Comparison of ENCODE assay signal across 15 cellular contexts in the genomic region with DNA sequence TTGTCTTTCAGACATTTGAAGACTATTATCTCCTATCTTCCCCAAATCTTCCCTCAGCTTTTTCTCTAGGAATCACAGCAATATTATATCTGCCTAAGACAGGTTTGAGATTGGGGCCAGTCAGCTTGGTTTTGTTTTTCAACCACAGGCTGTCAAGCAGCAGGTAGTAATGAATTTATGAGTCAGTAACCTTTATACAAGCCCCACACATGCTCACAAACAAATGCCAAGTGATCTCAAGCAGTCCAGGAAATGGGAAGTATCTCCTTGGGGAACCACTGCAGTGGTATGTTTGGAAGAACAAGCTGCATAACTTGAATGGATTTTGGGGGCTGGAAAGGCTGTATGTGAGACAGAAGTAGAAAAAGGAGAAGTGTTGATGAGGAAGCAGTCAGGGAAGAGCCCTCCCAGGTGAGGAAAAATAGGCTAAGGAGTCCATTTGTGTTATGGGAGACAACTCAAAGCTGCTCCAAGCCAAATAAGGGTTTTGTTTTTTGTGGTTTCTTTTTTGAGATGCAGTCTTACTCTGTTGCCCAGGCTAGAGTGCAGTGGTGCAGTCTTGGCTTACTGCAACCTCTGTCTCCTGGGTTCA. TPM values are rescaled to one million over a fixed set of nuclear protein-coding genes. Genes with fewer than 3 reads are reported as not detected.
DNase-seq lines count a peak whose midpoint lies in the region; ATAC-seq and TF ChIP-seq lines count a peak whose summit lies in the region.
"Had no signal": no experiment of that assay in that cellular context is flagged by ENCODE, and none has a peak within 500 bp of the region (broad histone marks: within the 10 kb centered on the region; RNA-seq: fewer than 3 reads in every experiment).

No MANE protein-coding gene starts in this region.

- DNase-seq in CD14-positive monocyte (ENCODE audit: low spot score): no peak
- DNase-seq in GM23248: no peak
- no peak for DNase-seq in activated naive CD8-positive, alpha-beta T cell treated with anti-CD3 and anti-CD28 coated beads, Interleukin-2, amount 50 U/mL, for 24 hours
- peak; percentile 64 for DNase-seq in kidney tubule cell (ENCODE audit: low spot score)
- no peak for DNase-seq in superior temporal gyrus (ENCODE audit: extremely low spot score)
- DNase-seq in midbrain (lab: John Stamatoyannopoulos, UW): no peak
- DNase-seq: mesendoderm, NCI-H2029 treated with DMSO at 0.1 percent for 48 hours, NCI-H526, testis had no signal

- H3K9me2 ChIP-seq in GM23248 (ENCODE audit: insufficient read depth): no peaks in the 10 kb centered on the region

- peaks cover 17% of the 10 kb centered on the region for H3K4me1 ChIP-seq in GM23248 (ENCODE audit: insufficient read depth)

- H4K20me1 ChIP-seq in GM23248 (ENCODE audit: insufficient read depth): no peaks in the 10 kb centered on the region

- peaks cover 23% of the 10 kb centered on the region for H3K4me1 Mint-ChIP-seq in CD14-positive monocyte
- H3K4me1 Mint-ChIP-seq in activated naive CD8-positive, alpha-beta T cell treated with anti-CD3 and anti-CD28 coated beads, Interleukin-2, amount 50 U/mL, for 24 hours: peaks cover 33% of the 10 kb centered on the region

- peaks cover 18 to 47% of the 10 kb centered on the region in 2 donors for H3K36me3 Mint-ChIP-seq in CD14-positive monocyte
- peaks cover 19% of the 10 kb centered on the region for H3K36me3 Mint-ChIP-seq in activated naive CD8-positive, alpha-beta T cell treated with anti-CD3 and anti-CD28 coated beads, Interleukin-2, amount 50 U/mL, for 24 hours (ENCODE audit: low read depth)

- peak overlapping the region in 1 of 2 donors; percentile 35 for H3K4me3 Mint-ChIP-seq in CD14-positive monocyte
- H3K4me3 Mint-ChIP-seq in activated naive CD8-positive, alpha-beta T cell treated with anti-CD3 and anti-CD28 coated beads, Interleukin-2, amount 50 U/mL, for 24 hours: peak overlapping the region; percentile 10
- H3K4me3 Mint-ChIP-seq: central memory CD8-positive, alpha-beta T cell; neural progenitor cell had no signal

- H3K27me3 ChIP-seq in GM23248 (replicated peaks; ENCODE audit: insufficient read depth): no peaks in the 10 kb centered on the region
- H3K27me3 ChIP-seq: neural progenitor cell, testis had no signal

- peak overlapping the region in 5 of 7 donors; percentile 21 to 54 (median 51) for H3K27ac Mint-ChIP-seq in CD14-positive monocyte
- peak overlapping the region; percentile 15 for H3K27ac Mint-ChIP-seq in activated naive CD8-positive, alpha-beta T cell treated with anti-CD3 and anti-CD28 coated beads, Interleukin-2, amount 50 U/mL, for 24 hours
- H3K27ac Mint-ChIP-seq: activated naive CD4-positive, alpha-beta T cell treated with anti-CD3 and anti-CD28 coated beads, Interleukin-2, amount 50 U/mL, for 24 hours; neural progenitor cell had no signal

- no peak for TF ChIP-seq CTCF in CD14-positive monocyte (IDR thresholded peaks at IDR 0.05)

- peak overlapping the region; percentile 88 for H3K4me2 ChIP-seq in GM23248 (ENCODE audit: unreplicated experiment)
- H3K4me2 ChIP-seq: neural progenitor cell had no signal

- peaks cover 49% of the 10 kb centered on the region for H3K79me2 ChIP-seq in GM23248 (ENCODE audit: insufficient read depth)

- no peak for ATAC-seq in activated naive CD8-positive, alpha-beta T cell treated with anti-CD3 and anti-CD28 coated beads, Interleukin-2, amount 50 U/mL, for 24 hours
- no peak for ATAC-seq in GM21717 (IDR thresholded peaks at IDR 0.05; ENCODE audit: unreplicated experiment)

- H3K27ac ChIP-seq in GM23248: no peak overlapping the region
- H3K27ac ChIP-seq: neural progenitor cell, testis had no signal

- intact Hi-C loops in CD14-positive monocyte (cut with micrococcal nuclease): no loop called here

- in situ Hi-C loops in GM23248 (cut with MboI): no loop called here

- no peaks in the 10 kb centered on the region for H3K9me3 Mint-ChIP-seq in CD14-positive monocyte
- H3K9me3 Mint-ChIP-seq in activated naive CD8-positive, alpha-beta T cell treated with anti-CD3 and anti-CD28 coated beads, Interleukin-2, amount 50 U/mL, for 24 hours: no peaks in the 10 kb centered on the region
- H3K9me3 Mint-ChIP-seq: activated naive CD4-positive, alpha-beta T cell treated with anti-CD3 and anti-CD28 coated beads, Interleukin-2, amount 50 U/mL, for 24 hours; central memory CD8-positive, alpha-beta T cell; neural progenitor cell had no signal

- no peak overlapping the region for H3K9ac ChIP-seq in GM23248
- H3K9ac ChIP-seq: neural progenitor cell had no signal

- H3K27me3 Mint-ChIP-seq in CD14-positive monocyte (ENCODE audit: low read depth in 3 of 3): peaks cover 4 to 11% (median 7%) of the 10 kb centered on the region in 3 donors
- no peaks in the 10 kb centered on the region for H3K27me3 Mint-ChIP-seq in activated naive CD8-positive, alpha-beta T cell treated with anti-CD3 and anti-CD28 coated beads, Interleukin-2, amount 50 U/mL, for 24 hours
- H3K27me3 Mint-ChIP-seq: activated naive CD4-positive, alpha-beta T cell treated with anti-CD3 and anti-CD28 coated beads, Interleukin-2, amount 50 U/mL, for 24 hours had no signal

- no peaks in the 10 kb centered on the region for H3F3A ChIP-seq in GM23248 (ENCODE audit: insufficient read depth)

- H2AFZ ChIP-seq in GM23248: no peak overlapping the region
- H2AFZ ChIP-seq: neural progenitor cell had no signal

- H3K9me3 ChIP-seq in GM23248 (ENCODE audit: low read depth): no peaks in the 10 kb centered on the region
- H3K9me3 ChIP-seq: testis had no signal

- H3K4me3 ChIP-seq in GM23248: no peak overlapping the region
- H3K4me3 ChIP-seq: neural progenitor cell, testis had no signal

- H3K36me3 ChIP-seq in GM23248 (ENCODE audit: low read depth): peaks cover 31% of the 10 kb centered on the region
- H3K36me3 ChIP-seq: neural progenitor cell had no signal

RNA-seq across cellular contexts. Expression of gene DHDDS, which starts 2.1 kb away (rescaled TPM):
- polyA plus RNA-seq in CD14-positive monocyte: 10 to 100 TPM; 21.3 to 24.0 TPM
- 50.8 and 70.6 TPM in 2 replicates for total RNA-seq in GM23248 (2014; rRNA removed; shearing (Covaris generic))
- polyA plus RNA-seq in GM23248 (2016; fragmentation: Nextera tagmentation; extraction: Ambion mirVana): 43.0 and 46.9 TPM in 2 replicates

RNA-seq across cellular contexts. Expression of gene LIN28A, which starts 23.6 kb away (rescaled TPM):
- not detected for polyA plus RNA-seq in CD14-positive monocyte
- total RNA-seq in GM23248 (2014; rRNA removed; shearing (Covaris generic)): not detected in 2 replicates
- polyA plus RNA-seq in GM23248 (2016; fragmentation: Nextera tagmentation; extraction: Ambion mirVana): 0.14 and 0.15 TPM in 2 replicates
- polyA plus RNA-seq: BJ had no signal

RNA-seq across cellular contexts. Expression of gene HMGN2, which starts 38.0 kb away (rescaled TPM):
- polyA plus RNA-seq in CD14-positive monocyte: 100 to 1,000 TPM; 555 to 575 TPM
- 211 and 216 TPM in 2 replicates for total RNA-seq in GM23248 (2014; rRNA removed; shearing (Covaris generic))
- 664 and 669 TPM in 2 replicates for polyA plus RNA-seq in GM23248 (2016; fragmentation: Nextera tagmentation; extraction: Ambion mirVana)
